In genomic region chr9:32571969-32572899, GRCh38 we compare ENCODE assay signal across 8 cellular contexts. TPM values are rescaled to one million over a fixed set of nuclear protein-coding genes. Genes with fewer than 3 reads are reported as not detected.
DNase-seq lines count a peak whose midpoint lies in the region; ATAC-seq and TF ChIP-seq lines count a peak whose summit lies in the region.

No MANE protein-coding gene starts in this region.

- 3 to 5% methylated on average over 4 to 17 of the region's 17 CpGs for WGBS in endodermal cell (ENCODE audit: insufficient coverage in 1 of 2, insufficient read length in 1 of 2), 2 experiments

- TF ChIP-seq CTCF in endodermal cell (conservative IDR thresholded peaks at IDR 0.05): peak; percentile 91

- H3K27ac ChIP-seq in endodermal cell (ENCODE audit: low read depth, low read length): no peak overlapping the region

- H3K4me3 ChIP-seq in endodermal cell (ENCODE audit: low read length): peak overlapping the region; percentile 95

- H3K4me1 Mint-ChIP-seq in endodermal cell: peaks cover 6% of the 10 kb centered on the region

- H3K36me3 ChIP-seq in endodermal cell (ENCODE audit: control insufficient read depth, insufficient read depth, low read length): peaks cover 7% of the 10 kb centered on the region

- peak overlapping the region; percentile 69 for H3K9ac ChIP-seq in endodermal cell (ENCODE audit: extremely low read depth, low read length, poor library complexity, severe bottlenecking)

- ATAC-seq in HG03432 (IDR thresholded peaks at IDR 0.05; ENCODE audit: unreplicated experiment): peak; percentile 89

- DNase-seq in CD1c-positive myeloid dendritic cell (ENCODE audit: extremely low spot score): peak; percentile 81
- DNase-seq in GM19238 (ENCODE audit: insufficient read length, low spot score): peak; percentile 64
- peak; percentile 27 for DNase-seq in NCI-H774 (lab: John Stamatoyannopoulos, UW)
- DNase-seq in activated CD8-positive, alpha-beta memory T cell treated with anti-CD3 and anti-CD28 coated beads for 24 hours: peak; percentile 75
- peak; percentile 86 for DNase-seq in endodermal cell
- DNase-seq in midbrain (lab: John Stamatoyannopoulos, UW): peak; percentile 67
- peak; percentile 74 for DNase-seq in stimulated activated CD8-positive, alpha-beta memory T cell treated with anti-CD3 and anti-CD28 coated beads, Interleukin-4, amount 100 ng/mL, for 48 hours

- peaks cover 18% of the 10 kb centered on the region for H3K36me3 Mint-ChIP-seq in endodermal cell (ENCODE audit: low read depth)

- H3K9me3 Mint-ChIP-seq in endodermal cell: no peaks in the 10 kb centered on the region

- no peaks in the 10 kb centered on the region for H3K27me3 Mint-ChIP-seq in endodermal cell (ENCODE audit: insufficient read depth)

- H3K27me3 ChIP-seq in endodermal cell (ENCODE audit: control insufficient read depth, insufficient read depth, low read length, poor library complexity, severe bottlenecking): no peaks in the 10 kb centered on the region

- peak overlapping the region; percentile 98 for H3K4me3 Mint-ChIP-seq in endodermal cell

- H3K9me3 ChIP-seq in endodermal cell (ENCODE audit: control insufficient read depth, low read length): no peaks in the 10 kb centered on the region

- H3K27ac Mint-ChIP-seq in endodermal cell: peak overlapping the region; percentile 99

- peaks cover 5% of the 10 kb centered on the region for H3K4me1 ChIP-seq in endodermal cell (ENCODE audit: control insufficient read depth, insufficient read depth, low read length)

RNA-seq across cellular contexts. Expression of gene NDUFB6, which starts 0.7 kb away (rescaled TPM):
- total RNA-seq in endodermal cell: 10 to 100 TPM; 48.8 to 54.9 TPM
- 71.7 TPM for polyA plus RNA-seq in endodermal cell (2013, experiment 1 of 2)
- 81.6 TPM for polyA plus RNA-seq in endodermal cell (2013, experiment 2 of 2)

RNA-seq across cellular contexts. Expression of gene TOPORS, which starts 19.8 kb away (rescaled TPM):
- total RNA-seq in endodermal cell: 10 to 100 TPM; 25.4 to 29.5 TPM
- polyA plus RNA-seq in endodermal cell (2013, experiment 1 of 2): 19.8 TPM
- 20.2 TPM for polyA plus RNA-seq in endodermal cell (2013, experiment 2 of 2)

RNA-seq across cellular contexts. Expression of gene SMIM27, which starts 20.1 kb away (rescaled TPM):
- total RNA-seq in endodermal cell: 10 to 100 TPM; 14.0 to 18.4 TPM
- polyA plus RNA-seq in endodermal cell (2013, experiment 1 of 2): 29.8 TPM
- polyA plus RNA-seq in endodermal cell (2013, experiment 2 of 2): 29.0 TPM

RNA-seq across cellular contexts. Expression of gene RIGI, which starts 46.2 kb away (rescaled TPM):
- total RNA-seq in endodermal cell: 10 to 100 TPM in 1 of 2 donors, 1 to 10 TPM in 1; 8.3 to 12.6 TPM
- 4.5 TPM for polyA plus RNA-seq in endodermal cell (2013, experiment 1 of 2)
- 4.8 TPM for polyA plus RNA-seq in endodermal cell (2013, experiment 2 of 2)

Comparison
In these comparisons a context has a peak if more than half of its experiments do, and no peak if none do; other contexts are left out.
1. DNase-seq: peak in every context shown above with its lines; median percentile 86 in endodermal cell; 81 in CD1c-positive myeloid dendritic cell; 75 in activated CD8-positive, alpha-beta memory T cell treated with anti-CD3 and anti-CD28 coated beads for 24 hours; 74 in stimulated activated CD8-positive, alpha-beta memory T cell treated with anti-CD3 and anti-CD28 coated beads, Interleukin-4, amount 100 ng/mL, for 48 hours; 67 in midbrain; 64 in GM19238; 27 in NCI-H774.